In genomic region chr3:43323541-43323940, GRCh38 we compare ENCODE assay signal across 19 cellular contexts.
"Had no signal": no experiment of that assay in that cellular context is flagged by ENCODE, and none has a peak within 500 bp of the region (broad histone marks: within the 10 kb centered on the region; RNA-seq: fewer than 3 reads in every experiment).

No MANE protein-coding gene starts in this region.

- ATAC-seq: natural killer cell treated with Interleukin-12 subunit alpha and Interleukin-12 subunit beta and Interleukin-15 and Interleukin-18, amount 100 ng/mL, for 72 hours; stimulated activated effector memory CD8-positive, alpha-beta T cell treated with anti-CD3 and anti-CD28 coated beads, Interleukin-12 subunit alpha, Interleukin-12 subunit beta, amount 100 ng/mL, for 72 hours had no signal

- H3K9me3 Mint-ChIP-seq: immature natural killer cell; memory B cell; natural killer cell treated with Interleukin-12 subunit alpha and Interleukin-12 subunit beta and Interleukin-15 and Interleukin-18, amount 100 ng/mL, for 72 hours; stimulated activated effector memory CD8-positive, alpha-beta T cell treated with anti-CD3 and anti-CD28 coated beads, Interleukin-12 subunit alpha, Interleukin-12 subunit beta, amount 100 ng/mL, for 72 hours had no signal

- H3K27me3 ChIP-seq: sigmoid colon, stomach, testis, tibial artery, upper lobe of left lung had no signal

- H3K27me3 Mint-ChIP-seq: memory B cell; natural killer cell treated with Interleukin-12 subunit alpha and Interleukin-12 subunit beta and Interleukin-15 and Interleukin-18, amount 100 ng/mL, for 72 hours; progenitor cell of endocrine pancreas had no signal

- H3K4me3 Mint-ChIP-seq: memory B cell; natural killer cell treated with Interleukin-12 subunit alpha and Interleukin-12 subunit beta and Interleukin-15 and Interleukin-18, amount 100 ng/mL, for 72 hours; neural crest cell; stimulated activated effector memory CD8-positive, alpha-beta T cell treated with anti-CD3 and anti-CD28 coated beads, Interleukin-12 subunit alpha, Interleukin-12 subunit beta, amount 100 ng/mL, for 72 hours had no signal

- H3K4me3 ChIP-seq: lung, sigmoid colon, stomach, testis, tibial artery, upper lobe of left lung had no signal

- H3K36me3 ChIP-seq: sigmoid colon, tibial artery, upper lobe of left lung had no signal

- H3K27ac Mint-ChIP-seq: memory B cell; progenitor cell of endocrine pancreas; stimulated activated effector memory CD8-positive, alpha-beta T cell treated with anti-CD3 and anti-CD28 coated beads, Interleukin-12 subunit alpha, Interleukin-12 subunit beta, amount 100 ng/mL, for 72 hours had no signal

- H3K27ac ChIP-seq: parathyroid adenoma, sigmoid colon, stomach, testis, tibial artery had no signal

- DNase-seq: cortex of kidney; hypothalamus; immature natural killer cell; islet precursor cell; sigmoid colon; stimulated activated CD4-positive, alpha-beta T cell treated with anti-CD3 and anti-CD28 coated beads, Interleukin-2, amount 100 ng/mL, for 24 hours; stimulated activated CD4-positive, alpha-beta T cell treated with anti-CD3 and anti-CD28 coated beads, Interleukin-4, amount 100 ng/mL, for 24 hours; stimulated activated naive CD4-positive, alpha-beta T cell treated with Interleukin-2 at 50 U/mL for 16 hours; stomach; testis; tibial artery; upper lobe of left lung had no signal

- H3K9me3 ChIP-seq: sigmoid colon, stomach, testis, tibial artery, upper lobe of left lung had no signal
